In genomic region chr17:39626671-39627169, GRCh38 we compare ENCODE assay signal across 1 cellular context.
TF ChIP-seq lines count a peak whose summit lies in the region.

TSS of gene PPP1R1B (plus strand) at chr17:39626952. CDS start at chr17:39627393, 441 bp downstream.

TF ChIP-seq in GM23338, 12 proteins besides CTCF, POLR2A, EP300 and RAD21:
- TF ChIP-seq ZNF462 (CRISPR knock-in tag; IDR thresholded peaks at IDR 0.05) (no peak), EZH2 (IDR thresholded peaks at IDR 0.05; ENCODE audit: low read depth, unreplicated experiment) (peak; percentile 2)
